Comparison of ENCODE assay signal across 21 cellular contexts in the genomic region with DNA sequence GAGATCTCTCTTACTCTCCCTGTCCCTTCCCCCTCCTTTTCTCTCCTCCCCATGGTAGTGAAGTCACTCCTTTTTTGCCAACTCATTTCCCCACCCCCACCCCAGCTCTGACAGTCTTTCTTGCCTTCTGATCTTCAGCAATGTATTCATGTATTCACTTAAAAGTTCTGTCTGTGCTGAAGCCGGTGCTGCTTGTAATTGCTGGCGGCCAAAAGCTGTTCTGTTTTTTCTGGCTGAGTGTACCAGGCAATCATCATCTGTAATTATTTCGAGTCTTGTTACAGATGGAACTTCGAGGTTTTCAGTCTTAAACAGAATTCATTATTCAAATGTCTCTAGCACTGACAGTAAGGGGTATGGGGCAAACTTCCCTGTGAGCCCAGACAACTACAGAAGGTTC.
"Had no signal": no experiment of that assay in that cellular context is flagged by ENCODE, and none has a peak within 500 bp of the region (broad histone marks: within the 10 kb centered on the region; RNA-seq: fewer than 3 reads in every experiment).

No MANE protein-coding gene starts in this region.

- H3K27ac ChIP-seq: adrenal gland, body of pancreas, SJCRH30, VCaP had no signal

- H3K4me3 ChIP-seq: adrenal gland, body of pancreas, SJCRH30 had no signal

- H3K9ac ChIP-seq: SK-N-SH had no signal

- H3K27me3 ChIP-seq: adrenal gland, body of pancreas had no signal

- DNase-seq: activated CD4-positive, alpha-beta T cell treated with anti-CD3 and anti-CD28 coated beads, Interleukin-2, amount 50 U/mL, for 1 hour; activated CD4-positive, CD25-positive, alpha-beta regulatory T cell; activated CD8-positive, alpha-beta memory T cell treated with anti-CD3 and anti-CD28 coated beads, Interleukin-2, amount 50 U/mL, for 4 hours; activated CD8-positive, alpha-beta T cell treated with anti-CD3 and anti-CD28 coated beads for 36 hours; activated naive CD4-positive, alpha-beta T cell treated with anti-CD3 and anti-CD28 coated beads, Interleukin-2, amount 50 U/mL, for 16 hours; activated naive CD8-positive, alpha-beta T cell treated with anti-CD3 and anti-CD28 coated beads, Interleukin-2, amount 10 ng/mL, durations not matched to agents 7 days and 5 days; adrenal gland; body of pancreas; MM.1S; NCI-H1105; NCI-H1436; NCI-H187 treated with DMSO at 0.1 percent for 48 hours; NCI-H2081 treated with DMSO at 0.1 percent for 48 hours; NCI-H446; NCI-H524; NCI-H748 treated with DMSO at 0.1 percent for 48 hours; RPMI8226; SJCRH30; SK-N-SH; T-helper 1 cell had no signal

- H3K36me3 ChIP-seq: adrenal gland, SJCRH30 had no signal

- H3K4me1 ChIP-seq: adrenal gland, body of pancreas, SJCRH30 had no signal

- H3K4me2 ChIP-seq: SK-N-SH had no signal
